21 cellular contexts compared by ENCODE assay signal in the genomic region with DNA sequence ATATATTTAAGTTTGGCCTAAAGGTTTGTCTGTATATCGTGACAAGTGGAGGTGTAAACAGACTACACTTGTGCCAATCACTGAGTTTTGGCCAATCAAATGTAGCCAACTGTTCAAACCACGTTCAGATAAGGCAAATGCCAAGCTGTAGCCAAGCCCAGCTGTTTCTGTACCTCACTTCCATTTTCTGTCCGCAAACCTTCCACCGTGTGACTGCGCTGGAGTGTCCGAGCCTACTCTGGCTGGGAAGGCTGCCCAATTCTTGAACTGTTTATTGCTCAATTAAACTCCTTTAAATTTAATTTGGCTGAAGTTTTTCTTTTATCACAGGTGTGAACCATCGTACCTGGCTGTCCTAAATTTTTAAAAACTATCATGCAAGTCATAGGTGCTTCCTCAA. TPM values are rescaled to one million over a fixed set of nuclear protein-coding genes. Genes with fewer than 3 reads are reported as not detected.
DNase-seq lines count a peak whose midpoint lies in the region; ATAC-seq, FAIRE-seq and TF ChIP-seq lines count a peak whose summit lies in the region.
"Had no signal": no experiment of that assay in that cellular context is flagged by ENCODE, and none has a peak within 500 bp of the region (broad histone marks: within the 10 kb centered on the region; RNA-seq: fewer than 3 reads in every experiment).

No MANE protein-coding gene starts in this region.

- H4K5ac ChIP-seq in H1 (ENCODE audit: insufficient read length, low read depth, low read length): no peak overlapping the region

- H3K4ac ChIP-seq in H1 (replicated peaks; ENCODE audit: insufficient read length, low read depth, low read length): no peak overlapping the region

- peak; percentile 40 to 58 (median 56) for DNase-seq in body of pancreas
- DNase-seq in H1 (ENCODE audit: low read depth in 1 of 2, low spot score in 2 of 2): no peak
- DNase-seq in left lung: no peak
- DNase-seq in transverse colon: peak; percentile 37
- DNase-seq in NCI-H345 (lab: John Stamatoyannopoulos, UW): no peak
- DNase-seq in AML-193 (lab: John Stamatoyannopoulos, UW): no peak
- DNase-seq: ACHN; CD4-positive, alpha-beta memory T cell; DMS153; DMS79 treated with DMSO at 0.1 percent for 48 hours; GF-D8; H7; HFFc6 had no signal

- peak overlapping the region; percentile 1 to 71 (median 48) for H3K27ac ChIP-seq in body of pancreas
- H3K27ac ChIP-seq in H1 (ENCODE audit: low read depth, low read length): no peak overlapping the region
- H3K27ac ChIP-seq in left lung: no peak overlapping the region
- H3K27ac ChIP-seq in transverse colon: no peak overlapping the region
- H3K27ac ChIP-seq: BLaER1 had no signal

- H3K23ac ChIP-seq in H1 (ENCODE audit: insufficient read length): no peak overlapping the region

- H2BK5ac ChIP-seq in H1 (ENCODE audit: low read depth, low read length): no peak overlapping the region

- H3K18ac ChIP-seq in H1 (ENCODE audit: extremely low read depth, low read length): no peak overlapping the region

- intact Hi-C loops in body of pancreas (cut with DNase I) (no loop called here), left lung (cut with DNase I) (no loop called here), transverse colon (cut with DNase I; ENCODE audit: low total_unique reads) (no loop called here)

- no peak overlapping the region for H2BK120ac ChIP-seq in H1 (replicated peaks; ENCODE audit: low read depth, low read length)

- H3K4me3 ChIP-seq in body of pancreas: no peak overlapping the region
- no peak overlapping the region for H3K4me3 ChIP-seq in H1 (ENCODE audit: extremely low read depth in 1 of 4, insufficient read depth in 2 of 4, low read depth in 3 of 4, low read length in 4 of 4)
- H3K4me3 ChIP-seq in left lung: no peak overlapping the region
- no peak overlapping the region for H3K4me3 ChIP-seq in transverse colon
- H3K4me3 ChIP-seq: BLaER1, GM23338 had no signal

- H2BK20ac ChIP-seq in H1 (ENCODE audit: low read length): no peak overlapping the region

- FAIRE-seq in H1 (lab: Jason Lieb, UNC): no peak
- FAIRE-seq: A204.1, HTR-8/SVneo had no signal

- no peaks in the 10 kb centered on the region for H3K79me1 ChIP-seq in H1 (ENCODE audit: low read depth, low read length)

- no peak for TF ChIP-seq RAD21 in H1 (IDR thresholded peaks at IDR 0.05 in 1 of 2, conservative IDR thresholded peaks at IDR 0.05 in 1 of 2; ENCODE audit: low read depth in 2 of 2, low read length in 2 of 2)

- H2BK15ac ChIP-seq in H1 (ENCODE audit: low read length): no peak overlapping the region

- ATAC-seq in body of pancreas (peak; percentile 43), left lung (peak; percentile 49), HG03280 (IDR thresholded peaks at IDR 0.05; ENCODE audit: unreplicated experiment) (no peak)
- ATAC-seq: GM23338, HCT116 had no signal

- H3K9me3 ChIP-seq in body of pancreas (no peaks in the 10 kb centered on the region), H1 (ENCODE audit: insufficient read depth in 2 of 2, low read depth in 1 of 2, low read length in 1 of 2) (no peaks in the 10 kb centered on the region), left lung (no peaks in the 10 kb centered on the region), transverse colon (no peaks in the 10 kb centered on the region)

- H3K56ac ChIP-seq in H1 (replicated peaks; ENCODE audit: insufficient read length, low read depth, low read length): no peak overlapping the region

- H3K14ac ChIP-seq in H1 (ENCODE audit: insufficient read length): no peak overlapping the region

- TF ChIP-seq POLR2A in body of pancreas (IDR thresholded peaks at IDR 0.05) (no peak), H1 (IDR thresholded peaks at IDR 0.05; ENCODE audit: control extremely low read depth in 1 of 2, low read depth in 2 of 2, low read length in 2 of 2) (no peak), transverse colon (IDR thresholded peaks at IDR 0.05) (no peak)

- in situ Hi-C loops in transverse colon (cut with MboI; ENCODE audit: low pct_ligation_motif_present in 1 of 4, low pct_unique_long_range_greater_than_20kb in 1 of 4, low sequenced_read_pairs in 3 of 4): no loop called here

- no peak overlapping the region for H3K9ac ChIP-seq in H1 (replicated peaks in 1 of 4; ENCODE audit: extremely low read depth in 1 of 4, low read depth in 3 of 4, low read length in 3 of 4)
- H3K9ac ChIP-seq: BLaER1 had no signal

- POLR2A ChIA-PET in H1 (lab: Charles Lee; ENCODE audit: partially characterized antibody): no interaction called here

- TF ChIP-seq CTCF in body of pancreas (IDR thresholded peaks at IDR 0.05): no peak
- no peak for TF ChIP-seq CTCF in H1 (IDR thresholded peaks at IDR 0.05; ENCODE audit: control extremely low read depth in 1 of 3, insufficient read depth in 1 of 3, low read depth in 1 of 3, low read length in 3 of 3)
- no peak for TF ChIP-seq CTCF in left lung (IDR thresholded peaks at IDR 0.05)
- no peak for TF ChIP-seq CTCF in transverse colon (IDR thresholded peaks at IDR 0.05)

- no peak overlapping the region for H4K91ac ChIP-seq in H1 (replicated peaks; ENCODE audit: insufficient read length, low read length)

- CTCF ChIA-PET in H1 (lab: Charles Lee; ENCODE audit: partially characterized antibody): interaction anchor here (1.0 to 2.0 kb wide), 3 partner anchors 17 to 38 kb away, joined by 3 to 8 read pairs (median 3); no protein-coding TSS in a partner anchor

- H2AFZ ChIP-seq in H1 (ENCODE audit: low read length): no peak overlapping the region
- H2AFZ ChIP-seq: GM23338 had no signal

- H3K36me3 ChIP-seq in body of pancreas (replicated peaks in 1 of 2; ENCODE audit: insufficient read depth in 1 of 2, low read depth in 2 of 2): no peaks in the 10 kb centered on the region
- H3K36me3 ChIP-seq in H1 (ENCODE audit: control insufficient read depth in 2 of 4, insufficient read depth in 4 of 4, low read length in 3 of 4): peaks cover 0 to under 1% (median 0%) of the 10 kb centered on the region in 4 experiments; a peak in 1 of 8 replicates
- peaks cover 0 to 7% of the 10 kb centered on the region in 2 donors for H3K36me3 ChIP-seq in left lung
- H3K36me3 ChIP-seq in transverse colon: no peaks in the 10 kb centered on the region

- peak overlapping the region; percentile 40; the same call in 1 of the 2 replicates for H2AK5ac ChIP-seq in H1 (ENCODE audit: low read depth, low read length)

- TF ChIP-seq EP300 in H1 (IDR thresholded peaks at IDR 0.05; ENCODE audit: borderline replicate concordance in 1 of 2, low read depth in 2 of 2, low read length in 2 of 2): no peak
- TF ChIP-seq EP300 in transverse colon (IDR thresholded peaks at IDR 0.05; ENCODE audit: low read depth): no peak

- H4K20me1 ChIP-seq in H1 (replicated peaks in 1 of 2; ENCODE audit: control insufficient read depth in 1 of 2, insufficient read depth in 2 of 2, low read length in 2 of 2): no peaks in the 10 kb centered on the region
- H4K20me1 ChIP-seq: BLaER1 had no signal

- WGBS in body of pancreas, 2 donors: 30 to 41% methylated on average over 7 of the region's 7 CpGs
- WGBS in H1 (ENCODE audit: extremely low coverage in 1 of 2, insufficient coverage in 1 of 2, insufficient read length in 1 of 2, insufficient replicate concordance in 2 of 2, low coverage in 1 of 2, low lambda C conversion rate in 2 of 2, missing lambda C conversion rate in 1 of 2), 2 experiments: 98% methylated on average over 7 of the region's 7 CpGs; no CpG with 5 or more reads in 1 of the 2 experiments
- 55 to 67% methylated on average over 1 to 7 of the region's 7 CpGs for WGBS in transverse colon (ENCODE audit: low coverage in 1 of 2), 2 donors

- peaks cover 14% of the 10 kb centered on the region for H3K4me1 ChIP-seq in body of pancreas
- peaks cover 7 to 16% (median 13%) of the 10 kb centered on the region in 4 experiments for H3K4me1 ChIP-seq in H1 (replicated peaks in 1 of 4; ENCODE audit: control insufficient read depth in 3 of 4, insufficient read depth in 4 of 4, low read length in 3 of 4)
- peaks cover 0 to 6% of the 10 kb centered on the region in 2 donors for H3K4me1 ChIP-seq in left lung
- H3K4me1 ChIP-seq in transverse colon: peaks cover 0 to 3% (median 2%) of the 10 kb centered on the region in 4 donors

- H4K8ac ChIP-seq in H1 (ENCODE audit: extremely low read depth, insufficient read depth, low read length): no peak overlapping the region

- peak overlapping the region; percentile 71; the same call in 1 of the 2 replicates for H2BK12ac ChIP-seq in H1 (ENCODE audit: low read depth, low read length)

- no peaks in the 10 kb centered on the region for H3K79me2 ChIP-seq in H1 (ENCODE audit: control insufficient read depth in 1 of 2, insufficient read depth in 2 of 2, low read length in 2 of 2)

- H3K27me3 ChIP-seq in body of pancreas: no peaks in the 10 kb centered on the region
- H3K27me3 ChIP-seq in H1 (replicated peaks in 1 of 4; ENCODE audit: control insufficient read depth in 3 of 4, extremely low read depth in 1 of 4, insufficient read depth in 3 of 4, low read length in 3 of 4): no peaks in the 10 kb centered on the region
- H3K27me3 ChIP-seq in left lung: no peaks in the 10 kb centered on the region
- H3K27me3 ChIP-seq in transverse colon: no peaks in the 10 kb centered on the region
- H3K27me3 ChIP-seq: BLaER1 had no signal

- H3K4me2 ChIP-seq in H1 (ENCODE audit: insufficient read depth in 1 of 2, low read depth in 2 of 2, low read length in 2 of 2): no peak overlapping the region
- H3K4me2 ChIP-seq: BLaER1, GM23338 had no signal

- H3K23me2 ChIP-seq in H1 (ENCODE audit: low read depth, low read length): no peaks in the 10 kb centered on the region

RNA-seq across cellular contexts. Expression of a gene that starts 6.2 kb away (rescaled TPM):
- not detected for total RNA-seq in body of pancreas
- 6.6 and 8.3 TPM in 2 replicates for total RNA-seq in H1 (2021; fragmentation: NEBNext Ultra II Directional; extraction: Animal tissue kit (Norgen Biotek cat#: 25700))
- polyA plus RNA-seq in H1 (2011; rRNA removed): not detected in 2 replicates
- not detected for polyA plus RNA-seq in H1 (2011; cell fraction: cytosol; rRNA removed)
- polyA plus RNA-seq in H1 (2011; cell fraction: nucleus; rRNA removed): not detected
- not detected in 4 replicates for polyA plus RNA-seq in H1 (2012, experiment 1 of 2)
- polyA plus RNA-seq in H1 (2012, experiment 2 of 2): not detected
- polyA plus RNA-seq in H1 (2013, experiment 1 of 2): not detected
- not detected for polyA plus RNA-seq in H1 (2013, experiment 2 of 2)
- 158 TPM in 1 of 2 replicates, not detected in the other for polyA minus RNA-seq in H1 (2011; rRNA and poly(A)+ RNA removed)
- 36.5 TPM for polyA minus RNA-seq in H1 (2011; cell fraction: cytosol; rRNA and poly(A)+ RNA removed)
- polyA minus RNA-seq in H1 (2011; cell fraction: nucleus; rRNA and poly(A)+ RNA removed): not detected
- not detected for total RNA-seq in left lung
- not detected for total RNA-seq in transverse colon
- total RNA-seq: GM23338 had no signal
- polyA plus RNA-seq: IgD-negative memory B cell had no signal

RNA-seq across cellular contexts. Expression of a gene that starts 33.1 kb away (rescaled TPM):
- total RNA-seq in body of pancreas (10 to 100 TPM in 1 of 2 donors, 1 to 10 TPM in 1; 9.2 to 14.8 TPM), left lung (10 to 100 TPM; 19.7 to 22.1 TPM), transverse colon (10 to 100 TPM; 12.3 to 40.6 (median 27.6) TPM)
- total RNA-seq in H1 (2021; fragmentation: NEBNext Ultra II Directional; extraction: Animal tissue kit (Norgen Biotek cat#: 25700)): 7.7 and 8.5 TPM in 2 replicates
- polyA plus RNA-seq in H1 (2011; rRNA removed): 2.1 and 5.1 TPM in 2 replicates
- 7.4 TPM for polyA plus RNA-seq in H1 (2011; cell fraction: cytosol; rRNA removed)
- 2.0 TPM for polyA plus RNA-seq in H1 (2011; cell fraction: nucleus; rRNA removed)
- 4.8 to 8.9 TPM (median 5.4 TPM) in 4 replicates for polyA plus RNA-seq in H1 (2012, experiment 1 of 2)
- 1.7 TPM for polyA plus RNA-seq in H1 (2012, experiment 2 of 2)
- polyA plus RNA-seq in H1 (2013, experiment 1 of 2): 10.3 TPM
- 10.8 TPM for polyA plus RNA-seq in H1 (2013, experiment 2 of 2)
- polyA minus RNA-seq in H1 (2011; rRNA and poly(A)+ RNA removed): 2.2 and 2.9 TPM in 2 replicates
- 2.7 TPM for polyA minus RNA-seq in H1 (2011; cell fraction: cytosol; rRNA and poly(A)+ RNA removed)
- 4.7 TPM for polyA minus RNA-seq in H1 (2011; cell fraction: nucleus; rRNA and poly(A)+ RNA removed)

RNA-seq across cellular contexts. Expression of a gene that starts 45.1 kb away (rescaled TPM):
- total RNA-seq in body of pancreas (not detected), left lung (under 1 TPM; 0.05 to 0.06 TPM), transverse colon (10 to 100 TPM in 1 of 4 donors, 1 to 10 TPM in 3; 1.6 to 48.6 (median 3.2) TPM)
- total RNA-seq in H1 (2021; fragmentation: NEBNext Ultra II Directional; extraction: Animal tissue kit (Norgen Biotek cat#: 25700)): not detected in 2 replicates
- 0.05 and 0.06 TPM in 2 replicates for polyA plus RNA-seq in H1 (2011; rRNA removed)
- 0.01 TPM for polyA plus RNA-seq in H1 (2011; cell fraction: cytosol; rRNA removed)
- not detected for polyA plus RNA-seq in H1 (2011; cell fraction: nucleus; rRNA removed)
- 0.09 TPM in 1 of 4 replicates, not detected in the others for polyA plus RNA-seq in H1 (2012, experiment 1 of 2)
- polyA plus RNA-seq in H1 (2012, experiment 2 of 2): not detected
- polyA plus RNA-seq in H1 (2013, experiment 1 of 2): 0.12 TPM
- polyA plus RNA-seq in H1 (2013, experiment 2 of 2): not detected
- polyA minus RNA-seq in H1 (2011; rRNA and poly(A)+ RNA removed): 0.10 TPM in 1 of 2 replicates, not detected in the other
- not detected for polyA minus RNA-seq in H1 (2011; cell fraction: cytosol; rRNA and poly(A)+ RNA removed)
- not detected for polyA minus RNA-seq in H1 (2011; cell fraction: nucleus; rRNA and poly(A)+ RNA removed)
- total RNA-seq: CD4-positive, alpha-beta memory T cell; HFFc6 had no signal
- polyA plus RNA-seq: CD14-positive monocyte; CD4-positive, alpha-beta memory T cell; GM23338; IgD-negative memory B cell had no signal

Comparison
In these comparisons a context has a peak if more than half of its experiments do, and no peak if none do; other contexts are left out.
1. DNase-seq: peak in body of pancreas (4 of 4) and transverse colon (single experiment); none in H1 (0 of 2), left lung (0 of 2), NCI-H345 (single experiment) and AML-193 (0 of 2).
2. H3K27ac ChIP-seq: peak in body of pancreas (4 of 4); none in H1 (single experiment), left lung (0 of 2) and transverse colon (0 of 4).